9 cellular contexts compared by ENCODE assay signal in the genomic region with DNA sequence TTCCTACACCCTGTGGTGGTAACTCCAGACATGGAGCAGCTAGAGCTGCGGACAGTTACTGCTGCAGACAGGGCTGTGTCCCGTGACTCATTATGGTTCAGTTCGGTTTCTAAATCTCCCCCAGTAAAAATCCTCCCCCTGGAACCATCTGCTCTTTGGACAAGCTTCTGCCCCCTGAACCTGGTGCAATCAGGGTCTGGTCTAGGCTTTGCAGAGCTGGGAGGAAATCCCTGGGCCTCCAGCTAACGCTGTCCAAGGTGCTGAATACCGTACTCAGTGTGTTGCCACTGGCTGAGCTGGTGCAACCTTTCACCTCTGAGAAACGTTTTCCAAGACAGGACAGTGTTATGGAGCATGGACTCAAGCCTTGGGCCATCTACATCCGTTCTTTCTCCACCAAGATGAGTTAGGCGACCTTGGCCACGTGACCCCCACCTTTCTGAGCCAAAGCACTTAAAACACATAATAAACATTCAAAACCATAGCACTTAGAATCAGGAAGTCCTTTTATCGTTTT.
A peak's percentile ranks its signal among the peaks of the same experiment; 100 is the strongest.
DNase-seq lines count a peak whose midpoint lies in the region; ATAC-seq, FAIRE-seq and TF ChIP-seq lines count a peak whose summit lies in the region.
"Had no signal": no experiment of that assay in that cellular context is flagged by ENCODE, and none has a peak within 500 bp of the region (broad histone marks: within the 10 kb centered on the region; RNA-seq: fewer than 3 reads in every experiment).

No MANE protein-coding gene starts in this region.

- no peaks in the 10 kb centered on the region for H3K27me3 Mint-ChIP-seq in activated T-cell treated with anti-CD3 and anti-CD28 coated beads, Interleukin-2, amount 50 U/mL, for 72 hours (ENCODE audit: low read depth)
- no peaks in the 10 kb centered on the region for H3K27me3 Mint-ChIP-seq in activated T-cell treated with anti-CD3 and anti-CD28 coated beads, Interleukin-2, amount 50 U/mL, for 24 hours
- peaks cover 2% of the 10 kb centered on the region for H3K27me3 Mint-ChIP-seq in endothelial cell (ENCODE audit: unreplicated experiment)

- H3K9me3 ChIP-seq in small intestine (ENCODE audit: control insufficient read depth, low read depth) = no peaks in the 10 kb centered on the region

- ATAC-seq in activated T-cell treated with anti-CD3 and anti-CD28 coated beads, Interleukin-2, amount 50 U/mL, for 72 hours (replicated peaks in 1 of 2) = no peak

- H3K9me3 Mint-ChIP-seq in activated T-cell treated with anti-CD3 and anti-CD28 coated beads, Interleukin-2, amount 50 U/mL, for 72 hours = peaks cover 4 to 7% of the 10 kb centered on the region in 2 donors
- peaks cover 29% of the 10 kb centered on the region for H3K9me3 Mint-ChIP-seq in activated T-cell treated with anti-CD3 and anti-CD28 coated beads, Interleukin-2, amount 50 U/mL, for 24 hours
- no peaks in the 10 kb centered on the region for H3K9me3 Mint-ChIP-seq in endothelial cell (ENCODE audit: unreplicated experiment)

- H3K4me3 Mint-ChIP-seq in activated T-cell treated with anti-CD3 and anti-CD28 coated beads, Interleukin-2, amount 50 U/mL, for 72 hours = no peak overlapping the region
- no peak overlapping the region for H3K4me3 Mint-ChIP-seq in activated T-cell treated with anti-CD3 and anti-CD28 coated beads, Interleukin-2, amount 50 U/mL, for 24 hours
- H3K4me3 Mint-ChIP-seq in endothelial cell (ENCODE audit: unreplicated experiment) = no peak overlapping the region

- H3K27me3 ChIP-seq in small intestine (ENCODE audit: control insufficient read depth in 2 of 2, insufficient read depth in 2 of 2, low read length in 2 of 2) = no peaks in the 10 kb centered on the region

- H3K27ac Mint-ChIP-seq in activated T-cell treated with anti-CD3 and anti-CD28 coated beads, Interleukin-2, amount 50 U/mL, for 72 hours = no peak overlapping the region
- no peak overlapping the region for H3K27ac Mint-ChIP-seq in activated T-cell treated with anti-CD3 and anti-CD28 coated beads, Interleukin-2, amount 50 U/mL, for 24 hours
- H3K27ac Mint-ChIP-seq in endothelial cell (ENCODE audit: unreplicated experiment) = no peak overlapping the region

- H3K36me3 Mint-ChIP-seq in activated T-cell treated with anti-CD3 and anti-CD28 coated beads, Interleukin-2, amount 50 U/mL, for 72 hours (ENCODE audit: insufficient read depth in 2 of 2) = peaks cover 12 to 13% of the 10 kb centered on the region in 2 donors
- H3K36me3 Mint-ChIP-seq in activated T-cell treated with anti-CD3 and anti-CD28 coated beads, Interleukin-2, amount 50 U/mL, for 24 hours (ENCODE audit: low read depth) = peaks cover 31% of the 10 kb centered on the region
- H3K36me3 Mint-ChIP-seq in endothelial cell (ENCODE audit: low read depth, unreplicated experiment) = no peaks in the 10 kb centered on the region

- H3K4me1 ChIP-seq in small intestine (ENCODE audit: control insufficient read depth in 2 of 2, insufficient read depth in 1 of 2, low read depth in 1 of 2, low read length in 1 of 2) = no peaks in the 10 kb centered on the region

- no peak overlapping the region for H3K27ac ChIP-seq in small intestine (ENCODE audit: low read depth in 1 of 2, low read length in 1 of 2)

- 55 to 82% (median 70%) methylated on average over 10 of the region's 10 CpGs for WGBS in small intestine, 3 donors

- H3K4me1 Mint-ChIP-seq in activated T-cell treated with anti-CD3 and anti-CD28 coated beads, Interleukin-2, amount 50 U/mL, for 72 hours (ENCODE audit: low read depth) = no peaks in the 10 kb centered on the region
- no peaks in the 10 kb centered on the region for H3K4me1 Mint-ChIP-seq in activated T-cell treated with anti-CD3 and anti-CD28 coated beads, Interleukin-2, amount 50 U/mL, for 24 hours (ENCODE audit: low read depth)
- H3K4me1 Mint-ChIP-seq in endothelial cell (ENCODE audit: unreplicated experiment) = no peaks in the 10 kb centered on the region

- peak; percentile 19 to 27 for DNase-seq in activated T-cell treated with anti-CD3 and anti-CD28 coated beads, Interleukin-2, amount 50 U/mL, for 72 hours
- no peak for DNase-seq in activated T-cell treated with anti-CD3 and anti-CD28 coated beads, Interleukin-2, amount 50 U/mL, for 24 hours
- peak; percentile 38 for DNase-seq in RPMI7951 (ENCODE audit: low read depth)
- peak; percentile 76 for DNase-seq in endothelial cell (ENCODE audit: low spot score)
- peak; percentile 34 for DNase-seq in small intestine
- no peak for DNase-seq in hepatic stellate cell (ENCODE audit: low spot score)
- no peak for DNase-seq in DMS79 (lab: John Stamatoyannopoulos, UW)
- no peak for DNase-seq in NCI-H1694 treated with DMSO at 0.1 percent for 48 hours (lab: John Stamatoyannopoulos, UW)

- FAIRE-seq in small intestine (lab: Jason Lieb, UNC) = no peak
- FAIRE-seq: keratinocyte had no signal

- no peak for TF ChIP-seq CTCF in endothelial cell (IDR thresholded peaks at IDR 0.05; ENCODE audit: unreplicated experiment)

- H3K36me3 ChIP-seq in small intestine (ENCODE audit: control insufficient read depth in 2 of 2, insufficient read depth in 2 of 2, low read length in 2 of 2) = peaks cover 0 to 10% of the 10 kb centered on the region in 2 donors

- H3K4me3 ChIP-seq in small intestine (ENCODE audit: low read depth in 1 of 2, low read length in 2 of 2) = no peak overlapping the region

Comparison
In these comparisons a context has a peak if more than half of its experiments do, and no peak if none do; other contexts are left out.
1. DNase-seq: peak in activated T-cell treated with anti-CD3 and anti-CD28 coated beads, Interleukin-2, amount 50 U/mL, for 72 hours (2 of 2), RPMI7951 (single experiment), endothelial cell (single experiment) and small intestine (single experiment); none in activated T-cell treated with anti-CD3 and anti-CD28 coated beads, Interleukin-2, amount 50 U/mL, for 24 hours (single experiment), hepatic stellate cell (single experiment), DMS79 (single experiment) and NCI-H1694 treated with DMSO at 0.1 percent for 48 hours (single experiment).